ENCODE assay signal across 8 cellular contexts in genomic region chr7:116955801-116956514, GRCh38. TPM values are rescaled to one million over a fixed set of nuclear protein-coding genes. Genes with fewer than 3 reads are reported as not detected.
DNase-seq lines count a peak whose midpoint lies in the region; ATAC-seq and TF ChIP-seq lines count a peak whose summit lies in the region.

No MANE protein-coding gene starts in this region.

- 67 to 73% methylated on average over 4 of the region's 4 CpGs for whole genome bisulfite sequencing in sigmoid colon, 2 donors

- H3K36me3 Mint-ChIP-seq in chondrocyte (ENCODE audit: low read depth): no peaks in the 10 kb centered on the region

- no peaks in the 10 kb centered on the region for H3K36me3 ChIP-seq in sigmoid colon

- H3K9me3 ChIP-seq in sigmoid colon: no peaks in the 10 kb centered on the region

- H3K4me1 Mint-ChIP-seq in chondrocyte (ENCODE audit: low read depth): peaks cover 35% of the 10 kb centered on the region

- intact Hi-C loops in sigmoid colon (cut with DNase I): no loop called here

- no peaks in the 10 kb centered on the region for H3K27me3 ChIP-seq in sigmoid colon

- TF ChIP-seq EP300 in sigmoid colon (IDR thresholded peaks at IDR 0.05): no peak

- TF ChIP-seq CTCF in chondrocyte (IDR thresholded peaks at IDR 0.05) (no peak), sigmoid colon (IDR thresholded peaks at IDR 0.05) (no peak)

- H3K27ac ChIP-seq in sigmoid colon: peak overlapping the region; percentile 99 to 100 (median 100)

- no peaks in the 10 kb centered on the region for H3K9me3 Mint-ChIP-seq in chondrocyte (ENCODE audit: low read depth)

- H3K27ac Mint-ChIP-seq in chondrocyte (ENCODE audit: unreplicated experiment): peak overlapping the region; percentile 45

- no peak for TF ChIP-seq POLR2A in sigmoid colon (IDR thresholded peaks at IDR 0.05)

- peaks cover 0 to 48% (median 31%) of the 10 kb centered on the region in 4 donors for H3K4me1 ChIP-seq in sigmoid colon

- ATAC-seq in GM19463 (IDR thresholded peaks at IDR 0.05; ENCODE audit: unreplicated experiment) (peak; percentile 69), HG03457 (IDR thresholded peaks at IDR 0.05; ENCODE audit: unreplicated experiment) (peak; percentile 72)

- H3K27me3 Mint-ChIP-seq in chondrocyte (ENCODE audit: low read depth): no peaks in the 10 kb centered on the region

- no peak overlapping the region for H3K4me3 Mint-ChIP-seq in chondrocyte (ENCODE audit: unreplicated experiment)

- peak; percentile 20 for DNase-seq in EH (ENCODE audit: low read depth)
- DNase-seq in chondrocyte (ENCODE audit: low spot score): no peak
- no peak for DNase-seq in sigmoid colon
- DNase-seq in NCI-H2171 (lab: John Stamatoyannopoulos, UW): no peak
- DNase-seq in germinal center (ENCODE audit: low spot score): no peak
- DNase-seq in iPS-NIHi11 (ENCODE audit: low spot score): no peak

- no peak overlapping the region for H3K4me3 ChIP-seq in sigmoid colon

RNA-seq across cellular contexts. Expression of gene ST7, which starts 2.7 kb away (rescaled TPM):
- 64.8 to 76.4 TPM (median 69.7 TPM) in 3 replicates for total RNA-seq in chondrocyte
- total RNA-seq in sigmoid colon: 10 to 100 TPM; 19.0 to 37.7 (median 26.4) TPM
- polyA plus RNA-seq in sigmoid colon: 1 to 10 TPM; 5.3 to 9.7 (median 6.6) TPM
